ENCODE assay signal across 20 cellular contexts in genomic region chr3:189133768-189134167, GRCh38. TPM values are rescaled to one million over a fixed set of nuclear protein-coding genes. Genes with fewer than 3 reads are reported as not detected.
DNase-seq lines count a peak whose midpoint lies in the region; ATAC-seq and TF ChIP-seq lines count a peak whose summit lies in the region.
"Had no signal": no experiment of that assay in that cellular context is flagged by ENCODE, and none has a peak within 500 bp of the region (broad histone marks: within the 10 kb centered on the region; RNA-seq: fewer than 3 reads in every experiment).

No MANE protein-coding gene starts in this region.

- H3K4me2 ChIP-seq in hepatocyte = no peak overlapping the region
- H3K4me2 ChIP-seq: GM23338 had no signal

- H3K27me3 Mint-ChIP-seq in activated naive CD4-positive, alpha-beta T cell treated with anti-CD3 and anti-CD28 coated beads, Interleukin-2, amount 50 U/mL, for 24 hours = no peaks in the 10 kb centered on the region
- H3K27me3 Mint-ChIP-seq in T-helper 17 cell = no peaks in the 10 kb centered on the region

- H3K36me3 Mint-ChIP-seq in activated naive CD4-positive, alpha-beta T cell treated with anti-CD3 and anti-CD28 coated beads, Interleukin-2, amount 50 U/mL, for 24 hours = peaks cover 5% of the 10 kb centered on the region
- peaks cover 3% of the 10 kb centered on the region for H3K36me3 Mint-ChIP-seq in T-helper 17 cell (ENCODE audit: low read depth)

- H3K9me3 ChIP-seq in T-helper 17 cell (ENCODE audit: control insufficient read depth, low read length, poor library complexity, severe bottlenecking) = peaks cover 10% of the 10 kb centered on the region
- no peaks in the 10 kb centered on the region for H3K9me3 ChIP-seq in hepatocyte (ENCODE audit: low read depth)
- H3K9me3 ChIP-seq in upper lobe of right lung = no peaks in the 10 kb centered on the region

- H3K4me3 Mint-ChIP-seq in activated naive CD4-positive, alpha-beta T cell treated with anti-CD3 and anti-CD28 coated beads, Interleukin-2, amount 50 U/mL, for 24 hours = no peak overlapping the region
- no peak overlapping the region for H3K4me3 Mint-ChIP-seq in T-helper 17 cell
- H3K4me3 Mint-ChIP-seq: GM23338 had no signal

- H3K4me1 Mint-ChIP-seq in activated naive CD4-positive, alpha-beta T cell treated with anti-CD3 and anti-CD28 coated beads, Interleukin-2, amount 50 U/mL, for 24 hours = peaks cover 29% of the 10 kb centered on the region
- peaks cover 16% of the 10 kb centered on the region for H3K4me1 Mint-ChIP-seq in T-helper 17 cell
- H3K4me1 Mint-ChIP-seq: GM23338 had no signal

- H2AFZ ChIP-seq in hepatocyte = no peak overlapping the region
- H2AFZ ChIP-seq: GM23338 had no signal

- intact Hi-C loops in upper lobe of right lung (cut with DNase I) = no loop called here

- ATAC-seq in T-helper 17 cell (no peak), upper lobe of right lung (peak; percentile 41), HG03520 (IDR thresholded peaks at IDR 0.05; ENCODE audit: unreplicated experiment) (no peak), GM18907 (IDR thresholded peaks at IDR 0.05; ENCODE audit: unreplicated experiment) (no peak)
- ATAC-seq: GM23338, HepG2 had no signal

- peak overlapping the region; percentile 72 for H3K27ac ChIP-seq in hepatocyte
- H3K27ac ChIP-seq in upper lobe of right lung = no peak overlapping the region

- H3K27ac Mint-ChIP-seq in activated naive CD4-positive, alpha-beta T cell treated with anti-CD3 and anti-CD28 coated beads, Interleukin-2, amount 50 U/mL, for 24 hours = peak overlapping the region; percentile 99
- H3K27ac Mint-ChIP-seq in T-helper 17 cell = peak overlapping the region; percentile 96
- H3K27ac Mint-ChIP-seq: GM23338 had no signal

- no peaks in the 10 kb centered on the region for H4K20me1 ChIP-seq in hepatocyte (ENCODE audit: insufficient read depth, poor library complexity, severe bottlenecking)

- no peaks in the 10 kb centered on the region for H3K9me2 ChIP-seq in hepatocyte (replicated peaks; ENCODE audit: insufficient read depth)

- peaks cover 12% of the 10 kb centered on the region for H3K9me3 Mint-ChIP-seq in activated naive CD4-positive, alpha-beta T cell treated with anti-CD3 and anti-CD28 coated beads, Interleukin-2, amount 50 U/mL, for 24 hours
- H3K9me3 Mint-ChIP-seq: GM23338 had no signal

- H3K4me1 ChIP-seq in hepatocyte (ENCODE audit: insufficient read depth) (peaks cover 20% of the 10 kb centered on the region), upper lobe of right lung (peaks cover 16% of the 10 kb centered on the region)

- H3K4me3 ChIP-seq in hepatocyte (no peak overlapping the region), upper lobe of right lung (no peak overlapping the region)
- H3K4me3 ChIP-seq: GM23338 had no signal

- no peaks in the 10 kb centered on the region for H3K79me2 ChIP-seq in hepatocyte

- TF ChIP-seq CTCF in hepatocyte (IDR thresholded peaks at IDR 0.05; ENCODE audit: poor library complexity) (no peak), upper lobe of right lung (IDR thresholded peaks at IDR 0.05) (no peak)

- DNase-seq in activated naive CD4-positive, alpha-beta T cell treated with anti-CD3 and anti-CD28 coated beads, Interleukin-2, amount 50 U/mL, for 16 hours = no peak
- DNase-seq in T-helper 17 cell = no peak
- peak; percentile 48 for DNase-seq in hepatocyte (ENCODE audit: low spot score)
- DNase-seq in upper lobe of right lung = no peak
- no peak for DNase-seq in amygdala (lab: John Stamatoyannopoulos, UW)
- DNase-seq: ACHN, AML-193, DND-41, KG1, NCI-H1417 treated with DMSO at 0.1 percent for 48 hours, NCI-H1930, NCI-H2171 treated with DMSO at 0.1 percent for 48 hours, NCI-H446 treated with DMSO at 0.1 percent for 48 hours, OCI-M1, SHP77 treated with DMSO at 0.1 percent for 48 hours had no signal

- no peaks in the 10 kb centered on the region for H3K27me3 ChIP-seq in hepatocyte
- no peaks in the 10 kb centered on the region for H3K27me3 ChIP-seq in upper lobe of right lung

- H3K36me3 ChIP-seq in hepatocyte (replicated peaks; ENCODE audit: insufficient read depth, low read depth) (no peaks in the 10 kb centered on the region), upper lobe of right lung (no peaks in the 10 kb centered on the region)

RNA-seq across cellular contexts. Expression of gene TPRG1, which starts 38.0 kb away (rescaled TPM):
- 1 to 10 TPM; 1.6 to 3.1 TPM for total RNA-seq in T-helper 17 cell
- 0.16 and 0.43 TPM in 2 replicates for total RNA-seq in hepatocyte
- polyA plus RNA-seq in hepatocyte = 1.2 TPM in 1 of 2 replicates, not detected in the other
- total RNA-seq in upper lobe of right lung = 22.3 TPM
- total RNA-seq: HepG2 had no signal
